ENCODE assay signal across 8 cellular contexts in genomic region chr22:40183603-40184002, GRCh38. TPM values are rescaled to one million over a fixed set of nuclear protein-coding genes. Genes with fewer than 3 reads are reported as not detected.
A peak's percentile ranks its signal among the peaks of the same experiment; 100 is the strongest.
DNase-seq lines count a peak whose midpoint lies in the region; ATAC-seq, FAIRE-seq and TF ChIP-seq lines count a peak whose summit lies in the region.
"Not testable (repeated sequence)": the region's sequence is repeated elsewhere in the genome, so short reads cannot be mapped to it uniquely, and the experiment has no call there.

No MANE protein-coding gene starts in this region.

- H3K4me3 ChIP-seq in ACC112 (ENCODE audit: low read depth, low read length); HL-60 (replicated peaks; ENCODE audit: insufficient read depth, low read length); esophagus squamous epithelium; right lobe of liver: not testable (repeated sequence)
- H3K4me3 ChIP-seq in astrocyte (ENCODE audit: insufficient read depth, low read depth, low read length) (peak overlapping the region; percentile 8), neutrophil (ENCODE audit: low read depth in 1 of 2, low read length in 1 of 2) (peak overlapping the region in 1 of 2 experiments; percentile 22), stomach smooth muscle (ENCODE audit: low read length in 2 of 2) (peak overlapping the region; percentile 10 to 50)

- H3K36me3 ChIP-seq in ACC112 (ENCODE audit: insufficient read depth, low read length); astrocyte (ENCODE audit: insufficient read depth, low read length); esophagus squamous epithelium; right lobe of liver; neutrophil; stomach smooth muscle (ENCODE audit: control insufficient read depth in 2 of 2, insufficient read depth in 2 of 2, low read length in 2 of 2): not testable (repeated sequence)

- POLR2A ChIA-PET in activated CD4-positive, alpha-beta T cell treated with anti-CD3 and anti-CD28 coated beads, Interleukin-2, amount 10 ng/mL, durations not matched to agents 7 days and 5 days (lab: Charles Lee) = not testable (repeated sequence)

- H3K79me2 ChIP-seq in ACC112 (ENCODE audit: control insufficient read depth, insufficient read depth, low read length, unreplicated experiment) = peaks cover 82% of the 10 kb centered on the region
- H3K79me2 ChIP-seq in astrocyte (ENCODE audit: insufficient read depth, low read length) = peaks cover 96% of the 10 kb centered on the region

- H3K4me1 ChIP-seq in ACC112 (ENCODE audit: control insufficient read depth, insufficient read depth, low read length, unreplicated experiment) = peaks cover 19% of the 10 kb centered on the region
- H3K4me1 ChIP-seq in astrocyte (ENCODE audit: insufficient read depth, low read length) = peaks cover 33% of the 10 kb centered on the region
- H3K4me1 ChIP-seq in esophagus squamous epithelium = peaks cover 24 to 76% (median 44%) of the 10 kb centered on the region in 3 donors
- peaks cover 0 to 89% (median 41%) of the 10 kb centered on the region in 4 donors for H3K4me1 ChIP-seq in right lobe of liver
- peaks cover 61 to 68% of the 10 kb centered on the region in 2 experiments for H3K4me1 ChIP-seq in neutrophil (ENCODE audit: control insufficient read depth in 1 of 2, insufficient read depth in 1 of 2, low read depth in 1 of 2, low read length in 1 of 2)
- peaks cover 23% of the 10 kb centered on the region for H3K4me1 ChIP-seq in stomach smooth muscle (ENCODE audit: control insufficient read depth, insufficient read depth, low read length)

- WGBS in esophagus squamous epithelium, 2 donors = 74 to 84% methylated on average over 13 of the region's 13 CpGs
- 24% methylated on average over 13 of the region's 13 CpGs for WGBS in right lobe of liver (ENCODE audit: insufficient coverage, low coverage, low lambda C conversion rate, missing lambda C conversion rate)

- H3K9me3 Mint-ChIP-seq in activated CD4-positive, alpha-beta T cell treated with anti-CD3 and anti-CD28 coated beads, Interleukin-2, amount 10 ng/mL, durations not matched to agents 7 days and 5 days; astrocyte (ENCODE audit: unreplicated experiment): not testable (repeated sequence)

- CTCF ChIA-PET in activated CD4-positive, alpha-beta T cell treated with anti-CD3 and anti-CD28 coated beads, Interleukin-2, amount 10 ng/mL, durations not matched to agents 7 days and 5 days (lab: Charles Lee) = interaction anchor here (1.3 kb wide), 1 partner anchor 9 kb away, joined by 4 read pairs; no protein-coding TSS in a partner anchor

- not testable (repeated sequence) for H2AFZ ChIP-seq in ACC112 (ENCODE audit: low read length, unreplicated experiment); astrocyte (ENCODE audit: low read depth, low read length)

- peaks cover 30% of the 10 kb centered on the region for H3K36me3 Mint-ChIP-seq in activated CD4-positive, alpha-beta T cell treated with anti-CD3 and anti-CD28 coated beads, Interleukin-2, amount 10 ng/mL, durations not matched to agents 7 days and 5 days (ENCODE audit: low read depth)
- not testable (repeated sequence) for H3K36me3 Mint-ChIP-seq in astrocyte (ENCODE audit: low read depth, unreplicated experiment)

- H3K4me3 Mint-ChIP-seq in activated CD4-positive, alpha-beta T cell treated with anti-CD3 and anti-CD28 coated beads, Interleukin-2, amount 10 ng/mL, durations not matched to agents 7 days and 5 days = not testable (repeated sequence)
- H3K4me3 Mint-ChIP-seq in astrocyte (ENCODE audit: unreplicated experiment) = peak overlapping the region; percentile 71

- not testable (repeated sequence) for TF ChIP-seq POLR2A in esophagus squamous epithelium (IDR thresholded peaks at IDR 0.05); right lobe of liver (IDR thresholded peaks at IDR 0.05)

- not testable (repeated sequence) for H3K27me3 ChIP-seq in ACC112 (ENCODE audit: insufficient read depth, low read length); HL-60 (ENCODE audit: insufficient read depth, poor library complexity, severe bottlenecking); astrocyte (ENCODE audit: insufficient read depth, low read length); esophagus squamous epithelium; right lobe of liver; neutrophil; stomach smooth muscle (ENCODE audit: control insufficient read depth in 1 of 2, insufficient read depth in 2 of 2, low read length in 2 of 2)

- peak overlapping the region; percentile 31 for H3K9ac ChIP-seq in astrocyte (ENCODE audit: low read length)
- H3K9ac ChIP-seq in stomach smooth muscle (ENCODE audit: low read length in 2 of 2) = not testable (repeated sequence)

- H4K20me1 ChIP-seq in astrocyte (ENCODE audit: insufficient read depth, low read length) = peaks cover 82% of the 10 kb centered on the region

- H3K27ac Mint-ChIP-seq in activated CD4-positive, alpha-beta T cell treated with anti-CD3 and anti-CD28 coated beads, Interleukin-2, amount 10 ng/mL, durations not matched to agents 7 days and 5 days = peak overlapping the region; percentile 78
- peak overlapping the region; percentile 91 for H3K27ac Mint-ChIP-seq in astrocyte (ENCODE audit: unreplicated experiment)

- peaks cover 58% of the 10 kb centered on the region for H3K4me1 Mint-ChIP-seq in activated CD4-positive, alpha-beta T cell treated with anti-CD3 and anti-CD28 coated beads, Interleukin-2, amount 10 ng/mL, durations not matched to agents 7 days and 5 days
- H3K4me1 Mint-ChIP-seq in astrocyte (ENCODE audit: low read depth, unreplicated experiment) = peaks cover 38% of the 10 kb centered on the region

- FAIRE-seq in astrocyte (lab: Jason Lieb, UNC) = not testable (repeated sequence)

- intact Hi-C loops in esophagus squamous epithelium (cut with DNase I) = not testable (repeated sequence)
- intact Hi-C loops in right lobe of liver (cut with DNase I) = loop anchor here (5.0 to 10.0 kb wide), 2 partner anchors 79 to 91 kb away; no protein-coding TSS in a partner anchor

- not testable (repeated sequence) for DNase-seq in HL-60 (ENCODE audit: low read depth in 1 of 2, low spot score in 1 of 2); activated CD4-positive, alpha-beta T cell treated with anti-CD3 and anti-CD28 coated beads, Interleukin-2, amount 10 ng/mL, durations not matched to agents 7 days and 5 days; astrocyte (ENCODE audit: low read depth); esophagus squamous epithelium (lab: John Stamatoyannopoulos, UW)
- peak in 1 of 3 donors; percentile 54 for DNase-seq in right lobe of liver

- not testable (repeated sequence) for H3K27me3 Mint-ChIP-seq in activated CD4-positive, alpha-beta T cell treated with anti-CD3 and anti-CD28 coated beads, Interleukin-2, amount 10 ng/mL, durations not matched to agents 7 days and 5 days; astrocyte (ENCODE audit: low read depth, unreplicated experiment)

- not testable (repeated sequence) for H3K9me3 ChIP-seq in astrocyte (ENCODE audit: insufficient read depth, low read depth, low read length); esophagus squamous epithelium; right lobe of liver; neutrophil; stomach smooth muscle (ENCODE audit: control insufficient read depth in 2 of 2, low read length in 2 of 2)

- peak overlapping the region; percentile 70 for H3K4me2 ChIP-seq in astrocyte (ENCODE audit: low read length)

- peak in 1 of 4 donors; percentile 16 for ATAC-seq in right lobe of liver

- H3K27ac ChIP-seq in ACC112 (ENCODE audit: low read depth, low read length) (peak overlapping the region; percentile 32; the same call in 1 of the 2 replicates), HL-60 (replicated peaks) (peak overlapping the region; percentile 46), astrocyte (ENCODE audit: low read depth, low read length) (peak overlapping the region; percentile 52), esophagus squamous epithelium (peak overlapping the region in 3 of 4 donors; percentile 17 to 65 (median 52)), right lobe of liver (peak overlapping the region; percentile 58 to 92 (median 65)), neutrophil (peak overlapping the region; percentile 80), stomach smooth muscle (ENCODE audit: low read length) (peak overlapping the region; percentile 42)

- TF ChIP-seq CTCF in HL-60 (IDR thresholded peaks at IDR 0.05; ENCODE audit: insufficient read depth, low read length); astrocyte (IDR thresholded peaks at IDR 0.05; ENCODE audit: insufficient read depth, low read depth, low read length); esophagus squamous epithelium (IDR thresholded peaks at IDR 0.05); right lobe of liver (IDR thresholded peaks at IDR 0.05); neutrophil (IDR thresholded peaks at IDR 0.05): not testable (repeated sequence)

RNA-seq across cellular contexts. Expression of gene TNRC6B, which starts 5.9 kb away (rescaled TPM):
- total RNA-seq in activated CD4-positive, alpha-beta T cell treated with anti-CD3 and anti-CD28 coated beads, Interleukin-2, amount 10 ng/mL, durations not matched to agents 7 days and 5 days = 10 to 100 TPM; 65.1 to 65.2 TPM
- total RNA-seq in astrocyte (45.2 and 51.2 TPM in 2 replicates), esophagus squamous epithelium (10 to 100 TPM; 20.7 to 36.5 (median 26.9) TPM), right lobe of liver (10 to 100 TPM; 13.0 to 27.1 (median 22.7) TPM)
